23 cellular contexts compared by ENCODE assay signal in genomic region chr12:77003961-77004360, GRCh38.
DNase-seq lines count a peak whose midpoint lies in the region; ATAC-seq, FAIRE-seq and TF ChIP-seq lines count a peak whose summit lies in the region.
"Had no signal": no experiment of that assay in that cellular context is flagged by ENCODE, and none has a peak within 500 bp of the region (broad histone marks: within the 10 kb centered on the region; RNA-seq: fewer than 3 reads in every experiment).

No MANE protein-coding gene starts in this region.

- H3K36me3 Mint-ChIP-seq in activated naive CD8-positive, alpha-beta T cell treated with anti-CD3 and anti-CD28 coated beads, Interleukin-2, amount 10 ng/mL, durations not matched to agents 7 days and 5 days: no peaks in the 10 kb centered on the region
- H3K36me3 Mint-ChIP-seq in activated naive CD8-positive, alpha-beta T cell treated with anti-CD3 and anti-CD28 coated beads, Interleukin-2, amount 50 U/mL, for 24 hours (ENCODE audit: low read depth): no peaks in the 10 kb centered on the region
- no peaks in the 10 kb centered on the region for H3K36me3 Mint-ChIP-seq in stimulated activated memory B cell treated with anti-CD40 and anti-IgM and Interleukin-4, amounts not matched to agents 10 μg/mL and 1 μg/mL and 100 μg/mL, for 72 hours
- H3K36me3 Mint-ChIP-seq: CD14-positive monocyte; CD8-positive, alpha-beta memory T cell had no signal

- SMC1A ChIA-PET in GM12878 (lab: Charles Lee; ENCODE audit: uncharacterized antibody, unreplicated experiment): no interaction called here

- H3K4me3 ChIP-seq in GM12878: no peak overlapping the region
- H3K4me3 ChIP-seq: BLaER1 treated with 17β-estradiol and CSF1 and Interleukin-3, amounts not matched to agents 10 nM and 100 nM had no signal

- RAD21 ChIA-PET in GM12878 (lab: Charles Lee; ENCODE audit: unreplicated experiment): no interaction called here

- peaks cover 3% of the 10 kb centered on the region for H3K9me3 Mint-ChIP-seq in activated naive CD8-positive, alpha-beta T cell treated with anti-CD3 and anti-CD28 coated beads, Interleukin-2, amount 10 ng/mL, durations not matched to agents 7 days and 5 days
- H3K9me3 Mint-ChIP-seq in activated naive CD8-positive, alpha-beta T cell treated with anti-CD3 and anti-CD28 coated beads, Interleukin-2, amount 50 U/mL, for 24 hours: no peaks in the 10 kb centered on the region
- H3K9me3 Mint-ChIP-seq in stimulated activated memory B cell treated with anti-CD40 and anti-IgM and Interleukin-4, amounts not matched to agents 10 μg/mL and 1 μg/mL and 100 μg/mL, for 72 hours: no peaks in the 10 kb centered on the region
- H3K9me3 Mint-ChIP-seq: CD4-positive, alpha-beta T cell; CD8-positive, alpha-beta memory T cell had no signal

- in situ Hi-C loops in GM12878 (cut with MboI): no loop called here

- H3K9ac ChIP-seq in GM12878 (ENCODE audit: control insufficient read depth, insufficient read depth, low read length): no peak overlapping the region
- H3K9ac ChIP-seq: BLaER1 treated with 17β-estradiol and CSF1 and Interleukin-3, amounts not matched to agents 10 nM and 100 nM had no signal

- no peak overlapping the region for H3K27ac ChIP-seq in GM12878 (ENCODE audit: control insufficient read depth, insufficient read depth)
- H3K27ac ChIP-seq: 22Rv1; BLaER1 treated with 17β-estradiol and CSF1 and Interleukin-3, amounts not matched to agents 10 nM and 100 nM had no signal

- peaks cover 32% of the 10 kb centered on the region for H3K27me3 Mint-ChIP-seq in activated naive CD8-positive, alpha-beta T cell treated with anti-CD3 and anti-CD28 coated beads, Interleukin-2, amount 10 ng/mL, durations not matched to agents 7 days and 5 days
- H3K27me3 Mint-ChIP-seq in activated naive CD8-positive, alpha-beta T cell treated with anti-CD3 and anti-CD28 coated beads, Interleukin-2, amount 50 U/mL, for 24 hours: peaks cover 8% of the 10 kb centered on the region
- H3K27me3 Mint-ChIP-seq in stimulated activated memory B cell treated with anti-CD40 and anti-IgM and Interleukin-4, amounts not matched to agents 10 μg/mL and 1 μg/mL and 100 μg/mL, for 72 hours: peaks cover 30% of the 10 kb centered on the region

- 0% methylated on average over 2 of the region's 2 CpGs for WGBS in GM12878 (ENCODE audit: insufficient coverage, insufficient replicate concordance, low lambda C conversion rate, missing lambda C conversion rate)

- no peaks in the 10 kb centered on the region for H3K36me3 ChIP-seq in GM12878 (ENCODE audit: control insufficient read depth in 2 of 2, insufficient read depth in 2 of 2, low read length in 1 of 2)
- H3K36me3 ChIP-seq: BE2C; BLaER1 treated with 17β-estradiol and CSF1 and Interleukin-3, amounts not matched to agents 10 nM and 100 nM had no signal

- TF ChIP-seq EP300 in GM12878 (IDR thresholded peaks at IDR 0.05; ENCODE audit: borderline replicate concordance in 1 of 2, control insufficient read depth in 1 of 2, low read depth in 2 of 2, low read length in 2 of 2): no peak

- TF ChIP-seq CTCF in GM12878 (IDR thresholded peaks at IDR 0.05 in 2 of 3, conservative IDR thresholded peaks at IDR 0.05 in 1 of 3; ENCODE audit: control insufficient read depth in 2 of 3, extremely low read depth in 1 of 3, insufficient read depth in 1 of 3, low read depth in 3 of 3, low read length in 3 of 3): no peak

- no peaks in the 10 kb centered on the region for H3K4me1 ChIP-seq in GM12878 (ENCODE audit: control insufficient read depth, insufficient read depth, low read length)
- H3K4me1 ChIP-seq: BE2C had no signal

- 0 out of 4 replicates have a peak, but pooled peaks cover 0 to 1% of the 10 kb centered on the region in 2 experiments for H3K27me3 ChIP-seq in GM12878 (replicated peaks in 1 of 2; ENCODE audit: control insufficient read depth in 2 of 2, insufficient read depth in 2 of 2, low read length in 1 of 2)
- H3K27me3 ChIP-seq: BE2C; BLaER1 treated with 17β-estradiol and CSF1 and Interleukin-3, amounts not matched to agents 10 nM and 100 nM had no signal

- H3K4me2 ChIP-seq in GM12878 (ENCODE audit: control insufficient read depth, insufficient read depth): no peak overlapping the region
- H3K4me2 ChIP-seq: BLaER1 treated with 17β-estradiol and CSF1 and Interleukin-3, amounts not matched to agents 10 nM and 100 nM had no signal

- no peak overlapping the region for H2AFZ ChIP-seq in GM12878 (ENCODE audit: control insufficient read depth, low read depth, low read length)

- H3K79me2 ChIP-seq in GM12878 (ENCODE audit: control insufficient read depth, insufficient read depth, low read length): no peaks in the 10 kb centered on the region

- TF ChIP-seq POLR2A in GM12878 (IDR thresholded peaks at IDR 0.05; ENCODE audit: low read depth, low read length): no peak

- POLR2A ChIA-PET in activated naive CD8-positive, alpha-beta T cell treated with anti-CD3 and anti-CD28 coated beads, Interleukin-2, amount 10 ng/mL, durations not matched to agents 7 days and 5 days (lab: Charles Lee): no interaction called here
- POLR2A ChIA-PET in GM12878 (lab: Charles Lee): no interaction called here

- no peak for DNase-seq in activated naive CD8-positive, alpha-beta T cell treated with anti-CD3 and anti-CD28 coated beads, Interleukin-2, amount 10 ng/mL, durations not matched to agents 7 days and 5 days
- no peak for DNase-seq in activated naive CD8-positive, alpha-beta T cell treated with anti-CD3 and anti-CD28 coated beads, Interleukin-2, amount 50 U/mL, for 24 hours
- DNase-seq in GM12878 (ENCODE audit: low read depth, low spot score) (no peak), putamen (ENCODE audit: low spot score) (no peak)
- DNase-seq: AML-193; BE2C; CD4-positive, alpha-beta T cell; CD8-positive, alpha-beta memory T cell; DMS 273 treated with DMSO at 0.1 percent for 48 hours; DMS79; GF-D8; GOT3; H7; HCEC 1CT had no signal

- no peaks in the 10 kb centered on the region; the same call in 1 of the 2 replicates for H4K20me1 ChIP-seq in GM12878 (ENCODE audit: control insufficient read depth, insufficient read depth)
- H4K20me1 ChIP-seq: BLaER1 treated with 17β-estradiol and CSF1 and Interleukin-3, amounts not matched to agents 10 nM and 100 nM had no signal

- CTCF ChIA-PET in GM12878 (lab: Yijun Ruan, JAX): interaction anchor here (0.6 kb wide), 1 partner anchor 20 kb away, joined by 3 read pairs; no protein-coding TSS in a partner anchor

- no peak overlapping the region for H3K4me3 Mint-ChIP-seq in activated naive CD8-positive, alpha-beta T cell treated with anti-CD3 and anti-CD28 coated beads, Interleukin-2, amount 10 ng/mL, durations not matched to agents 7 days and 5 days
- no peak overlapping the region for H3K4me3 Mint-ChIP-seq in activated naive CD8-positive, alpha-beta T cell treated with anti-CD3 and anti-CD28 coated beads, Interleukin-2, amount 50 U/mL, for 24 hours
- no peak overlapping the region for H3K4me3 Mint-ChIP-seq in stimulated activated memory B cell treated with anti-CD40 and anti-IgM and Interleukin-4, amounts not matched to agents 10 μg/mL and 1 μg/mL and 100 μg/mL, for 72 hours
- H3K4me3 Mint-ChIP-seq: CD14-positive monocyte; CD4-positive, alpha-beta T cell; CD8-positive, alpha-beta memory T cell had no signal

- peaks cover 5% of the 10 kb centered on the region for H3K4me1 Mint-ChIP-seq in activated naive CD8-positive, alpha-beta T cell treated with anti-CD3 and anti-CD28 coated beads, Interleukin-2, amount 10 ng/mL, durations not matched to agents 7 days and 5 days
- H3K4me1 Mint-ChIP-seq in activated naive CD8-positive, alpha-beta T cell treated with anti-CD3 and anti-CD28 coated beads, Interleukin-2, amount 50 U/mL, for 24 hours: no peaks in the 10 kb centered on the region
- H3K4me1 Mint-ChIP-seq in stimulated activated memory B cell treated with anti-CD40 and anti-IgM and Interleukin-4, amounts not matched to agents 10 μg/mL and 1 μg/mL and 100 μg/mL, for 72 hours: no peaks in the 10 kb centered on the region
- H3K4me1 Mint-ChIP-seq: CD14-positive monocyte; CD8-positive, alpha-beta memory T cell had no signal

- no peak for FAIRE-seq in GM12878 (lab: Jason Lieb, UNC)
- FAIRE-seq: A204.1, D721Med, GM12892 had no signal

- H3K9me3 ChIP-seq in GM12878 (replicated peaks; ENCODE audit: control insufficient read depth, insufficient read depth, low read length): no peaks in the 10 kb centered on the region
- H3K9me3 ChIP-seq: BE2C; BLaER1 treated with 17β-estradiol and CSF1 and Interleukin-3, amounts not matched to agents 10 nM and 100 nM had no signal

- peak overlapping the region; percentile 70 for H3K27ac Mint-ChIP-seq in activated naive CD8-positive, alpha-beta T cell treated with anti-CD3 and anti-CD28 coated beads, Interleukin-2, amount 10 ng/mL, durations not matched to agents 7 days and 5 days
- H3K27ac Mint-ChIP-seq in activated naive CD8-positive, alpha-beta T cell treated with anti-CD3 and anti-CD28 coated beads, Interleukin-2, amount 50 U/mL, for 24 hours: no peak overlapping the region
- H3K27ac Mint-ChIP-seq in stimulated activated memory B cell treated with anti-CD40 and anti-IgM and Interleukin-4, amounts not matched to agents 10 μg/mL and 1 μg/mL and 100 μg/mL, for 72 hours: no peak overlapping the region
- H3K27ac Mint-ChIP-seq: CD14-positive monocyte; CD4-positive, alpha-beta T cell; CD8-positive, alpha-beta memory T cell had no signal

- no TSS peak for BruUV-seq in GM12878 (replicated peaks; lab: Mats Ljungman, UMichigan)

- no peak for ATAC-seq in activated naive CD8-positive, alpha-beta T cell treated with anti-CD3 and anti-CD28 coated beads, Interleukin-2, amount 10 ng/mL, durations not matched to agents 7 days and 5 days (ENCODE audit: low read depth)
- no peak for ATAC-seq in activated naive CD8-positive, alpha-beta T cell treated with anti-CD3 and anti-CD28 coated beads, Interleukin-2, amount 50 U/mL, for 24 hours
- peak; percentile 54 for ATAC-seq in HG02885 (IDR thresholded peaks at IDR 0.05; ENCODE audit: poor library complexity, unreplicated experiment)
- peak; percentile 32; the same call in 2 of the 3 replicates for ATAC-seq in GM12878
- ATAC-seq in GM21717 (IDR thresholded peaks at IDR 0.05; ENCODE audit: unreplicated experiment): no peak
- no peak for ATAC-seq in stimulated activated memory B cell treated with anti-CD40 and anti-IgM and Interleukin-4, amounts not matched to agents 10 μg/mL and 1 μg/mL and 100 μg/mL, for 72 hours

- no peak for TF ChIP-seq RAD21 in GM12878 (IDR thresholded peaks at IDR 0.05; ENCODE audit: insufficient read depth, low read depth, low read length)

- intact Hi-C loops in GM12878 (cut with micrococcal nuclease; ENCODE audit: unreplicated experiment): no loop called here

TF ChIP-seq in GM12878, 131 proteins besides CTCF, POLR2A, EP300 and RAD21 (continues in another document):
- no peak for TF ChIP-seq SRF (IDR thresholded peaks at IDR 0.05; ENCODE audit: low read depth in 2 of 2, low read length in 2 of 2)

Comparison
In these comparisons a context has a peak if more than half of its experiments do, and no peak if none do; other contexts are left out.
1. ATAC-seq: peak in HG02885 (single experiment) and GM12878 (single experiment); none in activated naive CD8-positive, alpha-beta T cell treated with anti-CD3 and anti-CD28 coated beads, Interleukin-2, amount 10 ng/mL, durations not matched to agents 7 days and 5 days (single experiment), activated naive CD8-positive, alpha-beta T cell treated with anti-CD3 and anti-CD28 coated beads, Interleukin-2, amount 50 U/mL, for 24 hours (single experiment), GM21717 (single experiment) and stimulated activated memory B cell treated with anti-CD40 and anti-IgM and Interleukin-4, amounts not matched to agents 10 μg/mL and 1 μg/mL and 100 μg/mL, for 72 hours (single experiment).